1 cellular context compared by ENCODE assay signal in genomic region chr2:226835420-226835795, GRCh38.
TF ChIP-seq lines count a peak whose summit lies in the region.

No MANE protein-coding gene starts in this region.

TF ChIP-seq in IMR-90, 13 proteins besides CTCF, POLR2A, EP300 and RAD21 (continued from another document):
- TF ChIP-seq SMC3 (IDR thresholded peaks at IDR 0.05; ENCODE audit: low read depth, low read length) (no peak), CEBPB (IDR thresholded peaks at IDR 0.05; ENCODE audit: low read depth, low read length) (no peak), CHD1 (IDR thresholded peaks at IDR 0.05; ENCODE audit: low read depth, low read length) (no peak)
